ENCODE assay signal across 8 cellular contexts in genomic region chr3:197807969-197808587, GRCh38. TPM values are rescaled to one million over a fixed set of nuclear protein-coding genes. Genes with fewer than 3 reads are reported as not detected.
A peak's percentile ranks its signal among the peaks of the same experiment; 100 is the strongest.
DNase-seq lines count a peak whose midpoint lies in the region; ATAC-seq and TF ChIP-seq lines count a peak whose summit lies in the region.

No MANE protein-coding gene starts in this region.

- no peaks in the 10 kb centered on the region for H3K9me3 Mint-ChIP-seq in IgD-negative memory B cell
- no peaks in the 10 kb centered on the region for H3K9me3 Mint-ChIP-seq in naive thymus-derived CD8-positive, alpha-beta T cell

- POLR2A ChIA-PET in naive thymus-derived CD8-positive, alpha-beta T cell (lab: Charles Lee) = no interaction called here

- H3K27me3 Mint-ChIP-seq in IgD-negative memory B cell = no peaks in the 10 kb centered on the region
- H3K27me3 Mint-ChIP-seq in naive thymus-derived CD8-positive, alpha-beta T cell = no peaks in the 10 kb centered on the region

- peak; percentile 63 for DNase-seq in AG10803 (ENCODE audit: low read depth)
- peak; percentile 28 to 34 for DNase-seq in cardiac fibroblast (ENCODE audit: low read depth in 2 of 2)
- DNase-seq in naive thymus-derived CD8-positive, alpha-beta T cell = no peak
- DNase-seq in posterior vena cava (ENCODE audit: low spot score) = no peak

- ATAC-seq in naive thymus-derived CD8-positive, alpha-beta T cell = no peak
- no peak for ATAC-seq in GM21723 (IDR thresholded peaks at IDR 0.05; ENCODE audit: unreplicated experiment)
- no peak for ATAC-seq in GM21786 (IDR thresholded peaks at IDR 0.05; ENCODE audit: unreplicated experiment)
- no peak for ATAC-seq in HG02840 (IDR thresholded peaks at IDR 0.05; ENCODE audit: low FRiP score, unreplicated experiment)

- H3K4me3 Mint-ChIP-seq in IgD-negative memory B cell = peak overlapping the region in 1 of 4 donors; percentile 35
- H3K4me3 Mint-ChIP-seq in naive thymus-derived CD8-positive, alpha-beta T cell = no peak overlapping the region

- peak overlapping the region; percentile 21 to 59 (median 54) for H3K27ac Mint-ChIP-seq in IgD-negative memory B cell
- H3K27ac Mint-ChIP-seq in naive thymus-derived CD8-positive, alpha-beta T cell = peak overlapping the region in 8 of 10 donors; percentile 5 to 78 (median 32)

- TF ChIP-seq CTCF in AG10803 (conservative IDR thresholded peaks at IDR 0.05; ENCODE audit: low read length) (no peak), cardiac fibroblast (IDR thresholded peaks at IDR 0.05; ENCODE audit: low read depth, low read length) (no peak)

- peaks cover 16 to 40% (median 31%) of the 10 kb centered on the region in 3 donors for H3K4me1 Mint-ChIP-seq in IgD-negative memory B cell
- H3K4me1 Mint-ChIP-seq in naive thymus-derived CD8-positive, alpha-beta T cell = peaks cover 13 to 51% (median 39%) of the 10 kb centered on the region in 4 donors

- no peaks in the 10 kb centered on the region for H3K36me3 Mint-ChIP-seq in IgD-negative memory B cell
- peaks cover 3 to 19% (median 4%) of the 10 kb centered on the region in 3 donors for H3K36me3 Mint-ChIP-seq in naive thymus-derived CD8-positive, alpha-beta T cell

- H3K4me3 ChIP-seq in AG10803 (ENCODE audit: low read length) (peak overlapping the region; percentile 18; the same call in 1 of the 2 replicates), cardiac fibroblast (replicated peaks in 1 of 2; ENCODE audit: low read depth in 2 of 2, low read length in 2 of 2) (no peak overlapping the region)

- intact Hi-C loops in posterior vena cava (cut with DNase I) = no loop called here

RNA-seq across cellular contexts. Expression of gene LRCH3, which starts 17.0 kb away (rescaled TPM):
- polyA plus RNA-seq in IgD-negative memory B cell = 24.3 TPM
- total RNA-seq in naive thymus-derived CD8-positive, alpha-beta T cell = 10 to 100 TPM; 70.2 to 81.8 TPM
- 10 to 100 TPM; 11.7 to 20.4 (median 16.6) TPM for polyA plus RNA-seq in naive thymus-derived CD8-positive, alpha-beta T cell
- 10 to 100 TPM; 58.7 to 67.5 TPM for total RNA-seq in posterior vena cava

RNA-seq across cellular contexts. Expression of gene FYTTD1, which starts 58.4 kb away (rescaled TPM):
- polyA plus RNA-seq in IgD-negative memory B cell = 65.5 TPM
- 10 to 100 TPM; 66.4 to 70.2 TPM for total RNA-seq in naive thymus-derived CD8-positive, alpha-beta T cell
- 100 to 1,000 TPM in 1 of 3 donors, 10 to 100 TPM in 2; 93.5 to 123 (median 93.7) TPM for polyA plus RNA-seq in naive thymus-derived CD8-positive, alpha-beta T cell
- total RNA-seq in posterior vena cava = 10 to 100 TPM; 56.2 to 75.1 TPM

Comparison
In these comparisons a context has a peak if more than half of its experiments do, and no peak if none do; other contexts are left out.
1. DNase-seq: peak in AG10803 (single experiment) and cardiac fibroblast (2 of 2); none in naive thymus-derived CD8-positive, alpha-beta T cell (0 of 10) and posterior vena cava (single experiment).